ENCODE assay signal across 10 cellular contexts in genomic region chr9:35691757-35692301, GRCh38. TPM values are rescaled to one million over a fixed set of nuclear protein-coding genes. Genes with fewer than 3 reads are reported as not detected.
DNase-seq lines count a peak whose midpoint lies in the region; ATAC-seq, FAIRE-seq and TF ChIP-seq lines count a peak whose summit lies in the region.
"Had no signal": no experiment of that assay in that cellular context is flagged by ENCODE, and none has a peak within 500 bp of the region (broad histone marks: within the 10 kb centered on the region; RNA-seq: fewer than 3 reads in every experiment).

No MANE protein-coding gene starts in this region.

- no peaks in the 10 kb centered on the region for H3K27me3 ChIP-seq in thoracic aorta (replicated peaks; ENCODE audit: insufficient read depth)

- no peak for FAIRE-seq in D721Med (lab: Jason Lieb, UNC)

- H3K9me3 ChIP-seq in thoracic aorta, result no peaks in the 10 kb centered on the region

- peak overlapping the region; percentile 55 for H3K27ac Mint-ChIP-seq in activated T-helper 1 cell treated with anti-CD3 and anti-CD28 coated beads, Interleukin-12 subunit alpha, Interleukin-12 subunit beta, Interleukin-2, Interleukin-4 antibody, amounts not matched to agents 30 ng/mL and 10 ng/mL and 1 ng/mL, durations not matched to agents 14 hours and 24 hours and 36 hours
- H3K27ac Mint-ChIP-seq in memory B cell, result peak overlapping the region; percentile 79

- intact Hi-C loops in activated T-helper 1 cell treated with anti-CD3 and anti-CD28 coated beads, Interleukin-12 subunit alpha, Interleukin-12 subunit beta, Interleukin-2, Interleukin-4 antibody, amounts not matched to agents 30 ng/mL and 10 ng/mL and 1 ng/mL, durations not matched to agents 14 hours and 24 hours and 36 hours (cut with micrococcal nuclease), result loop anchor here (2.0 kb wide), 1 partner anchor 33 kb away; the partner anchor contains the start of genes CCDC107 and RMRP

- H3K4me1 Mint-ChIP-seq in activated T-cell treated with anti-CD3 and anti-CD28 coated beads, Interleukin-2, amount 50 U/mL, for 4 hours (ENCODE audit: low read depth), result peaks cover 22% of the 10 kb centered on the region
- H3K4me1 Mint-ChIP-seq in activated T-helper 1 cell treated with anti-CD3 and anti-CD28 coated beads, Interleukin-12 subunit alpha, Interleukin-12 subunit beta, Interleukin-2, Interleukin-4 antibody, amounts not matched to agents 30 ng/mL and 10 ng/mL and 1 ng/mL, durations not matched to agents 14 hours and 24 hours and 36 hours (ENCODE audit: low read depth), result peaks cover 26% of the 10 kb centered on the region
- peaks cover 13% of the 10 kb centered on the region for H3K4me1 Mint-ChIP-seq in memory B cell

- H3K4me1 ChIP-seq in thoracic aorta (ENCODE audit: control insufficient read depth in 1 of 2, low read depth in 2 of 2), result peaks cover 32 to 53% of the 10 kb centered on the region in 2 donors

- H3K27ac ChIP-seq in thoracic aorta, result peak overlapping the region; percentile 99 to 100

- peak overlapping the region; percentile 81 for H3K4me3 Mint-ChIP-seq in activated T-cell treated with anti-CD3 and anti-CD28 coated beads, Interleukin-2, amount 50 U/mL, for 4 hours
- H3K4me3 Mint-ChIP-seq in activated T-helper 1 cell treated with anti-CD3 and anti-CD28 coated beads, Interleukin-12 subunit alpha, Interleukin-12 subunit beta, Interleukin-2, Interleukin-4 antibody, amounts not matched to agents 30 ng/mL and 10 ng/mL and 1 ng/mL, durations not matched to agents 14 hours and 24 hours and 36 hours, result peak overlapping the region; percentile 84
- peak overlapping the region; percentile 95 for H3K4me3 Mint-ChIP-seq in memory B cell

- no peak for TF ChIP-seq CTCF in thoracic aorta (IDR thresholded peaks at IDR 0.05)
- no peak for TF ChIP-seq CTCF in foreskin fibroblast (IDR thresholded peaks at IDR 0.05; ENCODE audit: low read depth, low read length)
- no peak for TF ChIP-seq CTCF in D721Med (IDR thresholded peaks at IDR 0.05; ENCODE audit: insufficient read depth, missing control alignments)

- ATAC-seq in activated T-cell treated with anti-CD3 and anti-CD28 coated beads, Interleukin-2, amount 50 U/mL, for 4 hours, result no peak
- ATAC-seq in memory B cell (ENCODE audit: low read depth), result no peak
- ATAC-seq in thoracic aorta (ENCODE audit: insufficient number of reproducible peaks, low FRiP score, low read depth), result peak; percentile 17

- peaks cover 5% of the 10 kb centered on the region for H3K36me3 Mint-ChIP-seq in activated T-cell treated with anti-CD3 and anti-CD28 coated beads, Interleukin-2, amount 50 U/mL, for 4 hours (ENCODE audit: insufficient read depth)
- peaks cover 7% of the 10 kb centered on the region for H3K36me3 Mint-ChIP-seq in activated T-helper 1 cell treated with anti-CD3 and anti-CD28 coated beads, Interleukin-12 subunit alpha, Interleukin-12 subunit beta, Interleukin-2, Interleukin-4 antibody, amounts not matched to agents 30 ng/mL and 10 ng/mL and 1 ng/mL, durations not matched to agents 14 hours and 24 hours and 36 hours (ENCODE audit: low read depth)
- no peaks in the 10 kb centered on the region for H3K36me3 Mint-ChIP-seq in memory B cell
- H3K36me3 Mint-ChIP-seq: CD14-positive monocyte had no signal

- DNase-seq in activated T-cell treated with anti-CD3 and anti-CD28 coated beads, Interleukin-2, amount 50 U/mL, for 4 hours, result no peak
- DNase-seq in activated T-cell treated with anti-CD3 and anti-CD28 coated beads, Interleukin-2, amount 50 U/mL, for 48 hours, result no peak
- no peak for DNase-seq in activated T-helper 1 cell treated with anti-CD3 and anti-CD28 coated beads, Interleukin-12 subunit alpha, Interleukin-12 subunit beta, Interleukin-2, Interleukin-4 antibody, amounts not matched to agents 30 ng/mL and 10 ng/mL and 1 ng/mL, durations not matched to agents 14 hours and 24 hours and 36 hours (ENCODE audit: low spot score)
- DNase-seq in memory B cell (ENCODE audit: low spot score in 2 of 2) (no peak), thoracic aorta (ENCODE audit: low spot score) (peak; percentile 39), foreskin fibroblast (no peak), D721Med (ENCODE audit: insufficient read length, low spot score) (no peak)
- no peak for DNase-seq in activated CD4-positive, CD25-positive, alpha-beta regulatory T cell (lab: John Stamatoyannopoulos, UW)
- DNase-seq: cortex of kidney had no signal

- no peaks in the 10 kb centered on the region for H3K9me3 Mint-ChIP-seq in activated T-cell treated with anti-CD3 and anti-CD28 coated beads, Interleukin-2, amount 50 U/mL, for 4 hours
- no peaks in the 10 kb centered on the region for H3K9me3 Mint-ChIP-seq in activated T-helper 1 cell treated with anti-CD3 and anti-CD28 coated beads, Interleukin-12 subunit alpha, Interleukin-12 subunit beta, Interleukin-2, Interleukin-4 antibody, amounts not matched to agents 30 ng/mL and 10 ng/mL and 1 ng/mL, durations not matched to agents 14 hours and 24 hours and 36 hours
- H3K9me3 Mint-ChIP-seq in memory B cell, result no peaks in the 10 kb centered on the region

- H3K27me3 Mint-ChIP-seq in activated T-cell treated with anti-CD3 and anti-CD28 coated beads, Interleukin-2, amount 50 U/mL, for 4 hours (ENCODE audit: low read depth), result no peaks in the 10 kb centered on the region
- peaks cover 2% of the 10 kb centered on the region for H3K27me3 Mint-ChIP-seq in activated T-helper 1 cell treated with anti-CD3 and anti-CD28 coated beads, Interleukin-12 subunit alpha, Interleukin-12 subunit beta, Interleukin-2, Interleukin-4 antibody, amounts not matched to agents 30 ng/mL and 10 ng/mL and 1 ng/mL, durations not matched to agents 14 hours and 24 hours and 36 hours (ENCODE audit: insufficient read depth)
- H3K27me3 Mint-ChIP-seq in memory B cell, result no peaks in the 10 kb centered on the region

- peaks cover 26% of the 10 kb centered on the region for H3K36me3 ChIP-seq in thoracic aorta

- H3K4me3 ChIP-seq in thoracic aorta (peak overlapping the region; percentile 94), foreskin fibroblast (ENCODE audit: low read depth in 1 of 2, low read length in 2 of 2) (no peak overlapping the region)

RNA-seq across cellular contexts. Expression of gene TPM2, which starts 2.1 kb away (rescaled TPM):
- 1 to 10 TPM; 1.6 to 2.2 (median 2.2) TPM for total RNA-seq in activated T-cell treated with anti-CD3 and anti-CD28 coated beads, Interleukin-2, amount 50 U/mL, for 4 hours
- 2.5 and 4.5 TPM in 2 replicates for total RNA-seq in activated T-helper 1 cell treated with anti-CD3 and anti-CD28 coated beads, Interleukin-12 subunit alpha, Interleukin-12 subunit beta, Interleukin-2, Interleukin-4 antibody, amounts not matched to agents 30 ng/mL and 10 ng/mL and 1 ng/mL, durations not matched to agents 14 hours and 24 hours and 36 hours
- total RNA-seq in thoracic aorta, result 1,000 to 10,000 TPM; 4,158 to 5,700 TPM

RNA-seq across cellular contexts. Expression of gene CA9, which starts 18.1 kb away (rescaled TPM):
- under 1 TPM in 2 of 3 donors, not detected in 1; 0.24 to 0.46 TPM for total RNA-seq in activated T-cell treated with anti-CD3 and anti-CD28 coated beads, Interleukin-2, amount 50 U/mL, for 4 hours
- 0.44 TPM in 1 of 2 replicates, not detected in the other for total RNA-seq in activated T-helper 1 cell treated with anti-CD3 and anti-CD28 coated beads, Interleukin-12 subunit alpha, Interleukin-12 subunit beta, Interleukin-2, Interleukin-4 antibody, amounts not matched to agents 30 ng/mL and 10 ng/mL and 1 ng/mL, durations not matched to agents 14 hours and 24 hours and 36 hours
- total RNA-seq in thoracic aorta, result 10 to 100 TPM in 1 of 2 donors, not detected in 1; 10.7 TPM

RNA-seq across cellular contexts. Expression of gene ARHGEF39, which starts 26.8 kb away (rescaled TPM):
- 1 to 10 TPM; 1.1 to 1.2 (median 1.2) TPM for total RNA-seq in activated T-cell treated with anti-CD3 and anti-CD28 coated beads, Interleukin-2, amount 50 U/mL, for 4 hours
- 7.9 and 8.8 TPM in 2 replicates for total RNA-seq in activated T-helper 1 cell treated with anti-CD3 and anti-CD28 coated beads, Interleukin-12 subunit alpha, Interleukin-12 subunit beta, Interleukin-2, Interleukin-4 antibody, amounts not matched to agents 30 ng/mL and 10 ng/mL and 1 ng/mL, durations not matched to agents 14 hours and 24 hours and 36 hours
- total RNA-seq in thoracic aorta, result 1 to 10 TPM in 1 of 2 donors, under 1 TPM in 1; 0.54 to 1.2 TPM

RNA-seq across cellular contexts. Expression of gene CCDC107, which starts 33.7 kb away (rescaled TPM):
- 10 to 100 TPM; 11.1 to 12.5 (median 12.0) TPM for total RNA-seq in activated T-cell treated with anti-CD3 and anti-CD28 coated beads, Interleukin-2, amount 50 U/mL, for 4 hours
- total RNA-seq in activated T-helper 1 cell treated with anti-CD3 and anti-CD28 coated beads, Interleukin-12 subunit alpha, Interleukin-12 subunit beta, Interleukin-2, Interleukin-4 antibody, amounts not matched to agents 30 ng/mL and 10 ng/mL and 1 ng/mL, durations not matched to agents 14 hours and 24 hours and 36 hours, result 20.6 and 24.0 TPM in 2 replicates
- 10 to 100 TPM; 75.2 to 92.2 TPM for total RNA-seq in thoracic aorta

RNA-seq across cellular contexts. Expression of gene RMRP, which starts 34.0 kb away (rescaled TPM):
- total RNA-seq in activated T-cell treated with anti-CD3 and anti-CD28 coated beads, Interleukin-2, amount 50 U/mL, for 4 hours, result over 10,000 TPM; 12,907 to 15,791 (median 13,372) TPM
- 5,317 and 5,787 TPM in 2 replicates for total RNA-seq in activated T-helper 1 cell treated with anti-CD3 and anti-CD28 coated beads, Interleukin-12 subunit alpha, Interleukin-12 subunit beta, Interleukin-2, Interleukin-4 antibody, amounts not matched to agents 30 ng/mL and 10 ng/mL and 1 ng/mL, durations not matched to agents 14 hours and 24 hours and 36 hours
- 1,000 to 10,000 TPM; 1,550 to 5,543 TPM for total RNA-seq in thoracic aorta

Comparison
In these comparisons a context has a peak if more than half of its experiments do, and no peak if none do; other contexts are left out.
1. RNA of gene TPM2, which starts 2.1 kb away (total RNA-seq): 4,158 to 5,700 TPM in thoracic aorta; 2.5 to 4.5 TPM in activated T-helper 1 cell treated with anti-CD3 and anti-CD28 coated beads, Interleukin-12 subunit alpha, Interleukin-12 subunit beta, Interleukin-2, Interleukin-4 antibody, amounts not matched to agents 30 ng/mL and 10 ng/mL and 1 ng/mL, durations not matched to agents 14 hours and 24 hours and 36 hours and 1.6 to 2.2 TPM in activated T-cell treated with anti-CD3 and anti-CD28 coated beads, Interleukin-2, amount 50 U/mL, for 4 hours; every median in the first group is over 100 times any median in the second.
2. Peak in every context shown above with its lines, with median percentiles within 50 percentile points of each other: H3K4me3 Mint-ChIP-seq.